Comparison of ENCODE assay signal across 8 cellular contexts in genomic region chrX:30652527-30653414, GRCh38. TPM values are rescaled to one million over a fixed set of nuclear protein-coding genes. Genes with fewer than 3 reads are reported as not detected.
DNase-seq lines count a peak whose midpoint lies in the region; ATAC-seq and TF ChIP-seq lines count a peak whose summit lies in the region.

No MANE protein-coding gene starts in this region.

- peak; percentile 60 for TF ChIP-seq POLR2A in GM18951 (IDR thresholded peaks at IDR 0.05; ENCODE audit: extremely low read depth, insufficient read depth, insufficient read length)
- TF ChIP-seq POLR2A in spleen (IDR thresholded peaks at IDR 0.05) = peak in 1 of 3 donors; percentile 27

- no peaks in the 10 kb centered on the region for H3K36me3 Mint-ChIP-seq in WTC11

- TF ChIP-seq CTCF in WTC11 (IDR thresholded peaks at IDR 0.05) (no peak), cardiac fibroblast (IDR thresholded peaks at IDR 0.05; ENCODE audit: low read depth, low read length) (no peak), spleen (IDR thresholded peaks at IDR 0.05 in 8 of 11, conservative IDR thresholded peaks at IDR 0.05 in 3 of 11) (peak in 3 of 11 experiments; percentile 3 to 15 (median 11))

- in situ Hi-C loops in GM18951 (cut with MboI; ENCODE audit: low sequenced_read_pairs, unreplicated experiment) = no loop called here

- POLR2A ChIA-PET in WTC11 (lab: Charles Lee) = no interaction called here

- peak overlapping the region; percentile 74 for H3K4me3 Mint-ChIP-seq in WTC11

- H3K27me3 ChIP-seq in spleen (replicated peaks in 1 of 7) = no peaks in the 10 kb centered on the region

- H3K36me3 ChIP-seq in spleen = no peaks in the 10 kb centered on the region

- peak overlapping the region; percentile 95 for H3K27ac Mint-ChIP-seq in WTC11

- H3K27me3 Mint-ChIP-seq in WTC11 (ENCODE audit: low read depth) = no peaks in the 10 kb centered on the region; the same call in 1 of the 2 replicates

- peak overlapping the region; percentile 57 to 94 (median 86) for H3K27ac ChIP-seq in spleen

- intact Hi-C loops in spleen (cut with DNase I; ENCODE audit: low total_unique reads) = loop anchor here (10.0 kb wide), 1 partner anchor 232 kb away; the partner anchor contains the start of gene TAB3

- CTCF ChIA-PET in WTC11 (lab: Charles Lee) = interaction anchor here (0.5 to 0.6 kb wide), 2 partner anchors 19 to 46 kb away, joined by 3 read pairs; no protein-coding TSS in a partner anchor

- DNase-seq in AG08396 (ENCODE audit: low spot score) = peak; percentile 93
- peak; percentile 92 for DNase-seq in NCI-H2227 treated with DMSO at 0.1 percent for 48 hours (lab: John Stamatoyannopoulos, UW)
- peak; percentile 92 for DNase-seq in WTC11 (ENCODE audit: low spot score)
- peak; percentile 92 to 96 for DNase-seq in cardiac fibroblast (ENCODE audit: low read depth in 2 of 2)
- peak; percentile 90 for DNase-seq in iris pigment epithelial cell (ENCODE audit: low read depth)
- peak; percentile 98 for DNase-seq in spleen

- peaks cover 0 to 39% (median 9%) of the 10 kb centered on the region in 6 donors for H3K4me1 ChIP-seq in spleen

- WGBS in spleen, 5 donors = 0 to 33% (median 1%) methylated on average over 25 to 65 of the region's 65 CpGs

- H3K4me3 ChIP-seq in cardiac fibroblast (replicated peaks in 1 of 2; ENCODE audit: low read depth in 2 of 2, low read length in 2 of 2) (peak overlapping the region; percentile 67 to 69), spleen (peak overlapping the region; percentile 46 to 85 (median 62))

- no peaks in the 10 kb centered on the region for H3K9me3 ChIP-seq in spleen

- H3K4me1 Mint-ChIP-seq in WTC11 = peaks cover 17% of the 10 kb centered on the region

- H3K9me3 Mint-ChIP-seq in WTC11 = no peaks in the 10 kb centered on the region

- peak; percentile 85 for ATAC-seq in HG03159 (IDR thresholded peaks at IDR 0.05; ENCODE audit: unreplicated experiment)
- peak; percentile 93 for ATAC-seq in WTC11

TF ChIP-seq in WTC11, 78 proteins besides CTCF, POLR2A, EP300 and RAD21 (continues in another document):
- TF ChIP-seq GTF2I (CRISPR knock-in tag; conservative IDR thresholded peaks at IDR 0.05) = no peak
- no peak for TF ChIP-seq ZMAT4 (CRISPR knock-in tag; IDR thresholded peaks at IDR 0.05)
- TF ChIP-seq ZNF512 (CRISPR knock-in tag; IDR thresholded peaks at IDR 0.05; ENCODE audit: borderline replicate concordance) = no peak
- no peak for TF ChIP-seq E2F4 (CRISPR knock-in tag; IDR thresholded peaks at IDR 0.05; ENCODE audit: borderline replicate concordance, low read depth)
- no peak for TF ChIP-seq ZNF232 (CRISPR knock-in tag; IDR thresholded peaks at IDR 0.05)
- no peak for TF ChIP-seq ATF2 (CRISPR knock-in tag; IDR thresholded peaks at IDR 0.05; ENCODE audit: borderline replicate concordance, low read depth)
- no peak for TF ChIP-seq ESRRA (CRISPR knock-in tag; IDR thresholded peaks at IDR 0.05; ENCODE audit: borderline replicate concordance)
- TF ChIP-seq AFF4 (CRISPR knock-in tag; IDR thresholded peaks at IDR 0.05; ENCODE audit: borderline replicate concordance) = no peak
- TF ChIP-seq SP1 (CRISPR knock-in tag; conservative IDR thresholded peaks at IDR 0.05) = peak; percentile 64
- no peak for TF ChIP-seq JUN (CRISPR knock-in tag; IDR thresholded peaks at IDR 0.05)
- no peak for TF ChIP-seq ZNF396 (CRISPR knock-in tag; IDR thresholded peaks at IDR 0.05; ENCODE audit: borderline replicate concordance)
- TF ChIP-seq USF2 (CRISPR knock-in tag; IDR thresholded peaks at IDR 0.05) = peak; percentile 96
- TF ChIP-seq NFYB (CRISPR knock-in tag; conservative IDR thresholded peaks at IDR 0.05; ENCODE audit: low read depth) = 0 out of 2 replicates have a peak, but pooled peaks have one; percentile 18

RNA-seq across cellular contexts. Expression of gene GK, which starts 0.5 kb away (rescaled TPM):
- total RNA-seq in WTC11 (2021) (5.3 to 7.5 TPM (median 5.3 TPM) in 3 replicates), spleen (10 to 100 TPM; 11.3 to 55.4 (median 22.2) TPM)
- polyA plus RNA-seq in spleen = 1 to 10 TPM; 3.5 to 5.8 (median 5.0) TPM

Comparison
In these comparisons a context has a peak if more than half of its experiments do, and no peak if none do; other contexts are left out.
1. Peak in every context shown above with its lines: DNase-seq, ATAC-seq, H3K4me3 ChIP-seq and H3K27ac ChIP-seq.